Comparison of ENCODE assay signal across 17 cellular contexts in the genomic region with DNA sequence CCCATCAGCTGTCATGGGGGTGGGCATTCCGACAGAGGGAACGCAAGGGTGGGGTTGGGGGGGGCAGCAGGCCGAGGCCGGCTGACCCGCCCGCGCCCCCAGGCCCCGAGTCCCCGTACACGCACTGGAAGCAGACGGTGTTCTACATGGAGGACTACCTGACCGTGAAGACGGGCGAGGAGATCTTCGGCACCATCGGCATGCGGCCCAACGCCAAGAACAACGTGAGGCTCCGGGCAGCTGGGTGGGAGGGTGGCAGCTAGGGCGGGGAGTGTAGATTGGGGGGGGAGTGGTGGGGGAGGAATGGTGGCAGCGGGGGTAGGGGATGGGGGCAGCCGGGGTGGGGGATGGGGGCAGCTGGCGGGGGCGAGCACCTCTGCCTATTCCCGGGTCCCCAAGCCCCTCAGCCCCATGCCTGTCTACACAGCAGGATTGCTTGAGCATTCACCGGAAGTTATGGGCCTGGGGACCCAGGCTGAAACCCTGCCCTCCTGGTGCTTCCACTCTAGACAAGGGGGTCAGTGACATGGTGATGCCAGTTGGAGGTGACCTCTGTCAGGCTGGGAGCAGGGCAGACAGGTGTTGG.
"Had no signal": no experiment of that assay in that cellular context is flagged by ENCODE, and none has a peak within 500 bp of the region (broad histone marks: within the 10 kb centered on the region; RNA-seq: fewer than 3 reads in every experiment).

No MANE protein-coding gene starts in this region.

- H3K27ac Mint-ChIP-seq: activated CD8-positive, alpha-beta T cell treated with anti-CD3 and anti-CD28 coated beads for 36 hours; activated naive CD8-positive, alpha-beta T cell treated with anti-CD3 and anti-CD28 coated beads, Interleukin-2, amount 10 ng/mL, durations not matched to agents 7 days and 5 days; activated T-cell treated with anti-CD3 and anti-CD28 coated beads, Interleukin-2, amount 50 U/mL, for 72 hours; memory B cell had no signal

- DNase-seq: activated CD4-positive, alpha-beta T cell treated with anti-CD3 and anti-CD28 coated beads for 4 hours; activated CD8-positive, alpha-beta memory T cell treated with anti-CD3 and anti-CD28 coated beads, Interleukin-2, amount 50 U/mL, for 4 hours; activated CD8-positive, alpha-beta T cell treated with anti-CD3 and anti-CD28 coated beads for 36 hours; activated gamma-delta T cell treated with Interleukin-2 at 50 U/mL for 16 hours; activated naive CD8-positive, alpha-beta T cell treated with anti-CD3 and anti-CD28 coated beads, Interleukin-2, amount 10 ng/mL, durations not matched to agents 7 days and 5 days; activated T-cell treated with anti-CD3 and anti-CD28 coated beads, Interleukin-2, amount 50 U/mL, for 72 hours; effector CD4-positive, alpha-beta T cell; left cardiac atrium; natural killer cell; psoas muscle; stimulated activated CD4-positive, alpha-beta T cell treated with anti-CD3 and anti-CD28 coated beads, Interleukin-2, amount 100 ng/mL, for 48 hours; stimulated activated naive CD8-positive, alpha-beta T cell treated with anti-CD3 and anti-CD28 coated beads, Interleukin-15, Interleukin-2, amounts not matched to agents 100 U/mL and 50 U/mL, for 24 hours; T-helper 1 cell; uterus; WERI-Rb-1 had no signal

- H3K4me3 ChIP-seq: ascending aorta, psoas muscle, uterus had no signal

- H3K27ac ChIP-seq: ascending aorta, psoas muscle, WERI-Rb-1 had no signal

- H3K36me3 Mint-ChIP-seq: natural killer cell had no signal

- H3K9me3 Mint-ChIP-seq: activated CD8-positive, alpha-beta T cell treated with anti-CD3 and anti-CD28 coated beads for 36 hours; activated naive CD8-positive, alpha-beta T cell treated with anti-CD3 and anti-CD28 coated beads, Interleukin-2, amount 10 ng/mL, durations not matched to agents 7 days and 5 days; activated T-cell treated with anti-CD3 and anti-CD28 coated beads, Interleukin-2, amount 50 U/mL, for 72 hours; memory B cell; natural killer cell had no signal

- H3K36me3 ChIP-seq: uterus had no signal

- H3K9me3 ChIP-seq: ascending aorta, psoas muscle, uterus had no signal

- H3K27me3 ChIP-seq: ascending aorta, uterus had no signal

- H3K4me3 Mint-ChIP-seq: activated CD8-positive, alpha-beta T cell treated with anti-CD3 and anti-CD28 coated beads for 36 hours; activated naive CD8-positive, alpha-beta T cell treated with anti-CD3 and anti-CD28 coated beads, Interleukin-2, amount 10 ng/mL, durations not matched to agents 7 days and 5 days; activated T-cell treated with anti-CD3 and anti-CD28 coated beads, Interleukin-2, amount 50 U/mL, for 72 hours; memory B cell; natural killer cell had no signal
